Comparison of ENCODE assay signal across 22 cellular contexts in genomic region chr2:42673989-42674564, GRCh38.
A peak's percentile ranks its signal among the peaks of the same experiment; 100 is the strongest.
DNase-seq lines count a peak whose midpoint lies in the region; ATAC-seq, FAIRE-seq and TF ChIP-seq lines count a peak whose summit lies in the region.
"Had no signal": no experiment of that assay in that cellular context is flagged by ENCODE, and none has a peak within 500 bp of the region (broad histone marks: within the 10 kb centered on the region; RNA-seq: fewer than 3 reads in every experiment).

No MANE protein-coding gene starts in this region.

- no peaks in the 10 kb centered on the region for H3K23me2 ChIP-seq in H1 (ENCODE audit: low read depth, low read length)

- peaks cover 3 to 12% of the 10 kb centered on the region in 2 experiments for H4K20me1 ChIP-seq in H1 (replicated peaks in 1 of 2; ENCODE audit: control insufficient read depth in 1 of 2, insufficient read depth in 2 of 2, low read length in 2 of 2)

- H4K5ac ChIP-seq in H1 (ENCODE audit: insufficient read length, low read depth, low read length): no peak overlapping the region

- H3K4ac ChIP-seq in H1 (replicated peaks; ENCODE audit: insufficient read length, low read depth, low read length): no peak overlapping the region

- TF ChIP-seq EP300 in Ishikawa (IDR thresholded peaks at IDR 0.05; ENCODE audit: borderline replicate concordance) (no peak), H1 (IDR thresholded peaks at IDR 0.05; ENCODE audit: borderline replicate concordance in 1 of 2, low read depth in 2 of 2, low read length in 2 of 2) (no peak)

- H3K27ac ChIP-seq in H1 (ENCODE audit: low read depth, low read length): no peak overlapping the region
- H3K27ac ChIP-seq: GM23248 had no signal

- H3K4me1 Mint-ChIP-seq in activated CD8-positive, alpha-beta T cell treated with anti-CD3 and anti-CD28 coated beads, Interleukin-2, amount 10 ng/mL, durations not matched to agents 7 days and 5 days (ENCODE audit: low read depth): peaks cover 9% of the 10 kb centered on the region
- H3K4me1 Mint-ChIP-seq in activated CD8-positive, alpha-beta T cell treated with anti-CD3 and anti-CD28 coated beads for 36 hours (ENCODE audit: low read depth): peaks cover 7% of the 10 kb centered on the region

- no peak overlapping the region for H4K91ac ChIP-seq in H1 (replicated peaks; ENCODE audit: insufficient read length, low read length)

- H3K9me3 ChIP-seq in H1 (ENCODE audit: insufficient read depth in 2 of 2, low read depth in 1 of 2, low read length in 1 of 2): no peaks in the 10 kb centered on the region

- H4K8ac ChIP-seq in H1 (ENCODE audit: extremely low read depth, insufficient read depth, low read length): no peak overlapping the region

- no peak for TF ChIP-seq POLR2A in H1 (IDR thresholded peaks at IDR 0.05; ENCODE audit: control extremely low read depth in 1 of 2, low read depth in 2 of 2, low read length in 2 of 2)

- H2BK12ac ChIP-seq in H1 (ENCODE audit: low read depth, low read length): no peak overlapping the region

- intact Hi-C loops in activated CD8-positive, alpha-beta T cell treated with anti-CD3 and anti-CD28 coated beads for 36 hours (cut with micrococcal nuclease): no loop called here

- H3K4me1 ChIP-seq in H1 (replicated peaks in 1 of 4; ENCODE audit: control insufficient read depth in 3 of 4, insufficient read depth in 4 of 4, low read length in 3 of 4): no peaks in the 10 kb centered on the region; a peak in 1 of 7 replicates

- no peak overlapping the region for H2BK120ac ChIP-seq in H1 (replicated peaks; ENCODE audit: low read depth, low read length)

- no peak overlapping the region for H2AK5ac ChIP-seq in H1 (ENCODE audit: low read depth, low read length)

- H3K4me2 ChIP-seq in H1 (ENCODE audit: insufficient read depth in 1 of 2, low read depth in 2 of 2, low read length in 2 of 2): no peak overlapping the region

- peaks cover 9% of the 10 kb centered on the region for H3K36me3 Mint-ChIP-seq in activated CD8-positive, alpha-beta T cell treated with anti-CD3 and anti-CD28 coated beads, Interleukin-2, amount 10 ng/mL, durations not matched to agents 7 days and 5 days (ENCODE audit: low read depth)
- H3K36me3 Mint-ChIP-seq in activated CD8-positive, alpha-beta T cell treated with anti-CD3 and anti-CD28 coated beads for 36 hours (ENCODE audit: low read depth): peaks cover 10% of the 10 kb centered on the region

- H3K56ac ChIP-seq in H1 (replicated peaks; ENCODE audit: insufficient read length, low read depth, low read length): no peak overlapping the region

- TF ChIP-seq RAD21 in Ishikawa (IDR thresholded peaks at IDR 0.05; ENCODE audit: low read depth) (no peak), H1 (IDR thresholded peaks at IDR 0.05 in 1 of 2, conservative IDR thresholded peaks at IDR 0.05 in 1 of 2; ENCODE audit: low read depth in 2 of 2, low read length in 2 of 2) (no peak)

- H3K27me3 ChIP-seq in H1 (replicated peaks in 1 of 4; ENCODE audit: control insufficient read depth in 3 of 4, extremely low read depth in 1 of 4, insufficient read depth in 3 of 4, low read length in 3 of 4): no peaks in the 10 kb centered on the region

- TF ChIP-seq CTCF in activated CD8-positive, alpha-beta T cell treated with anti-CD3 and anti-CD28 coated beads for 36 hours (IDR thresholded peaks at IDR 0.05): no peak
- TF ChIP-seq CTCF in H1 (IDR thresholded peaks at IDR 0.05; ENCODE audit: control extremely low read depth in 1 of 3, insufficient read depth in 1 of 3, low read depth in 1 of 3, low read length in 3 of 3) (no peak), GM13976 (IDR thresholded peaks at IDR 0.05; ENCODE audit: borderline replicate concordance, control extremely low read depth, extremely low read depth, insufficient read depth, missing control alignments) (no peak)

- DNase-seq in activated CD8-positive, alpha-beta T cell treated with anti-CD3 and anti-CD28 coated beads, Interleukin-2, amount 10 ng/mL, durations not matched to agents 7 days and 5 days: no peak
- DNase-seq in activated CD8-positive, alpha-beta T cell treated with anti-CD3 and anti-CD28 coated beads for 36 hours: no peak
- DNase-seq in H1 (ENCODE audit: low read depth in 1 of 2, low spot score in 2 of 2) (no peak), superior temporal gyrus (ENCODE audit: extremely low spot score) (peak; percentile 51), SKM-1 (lab: John Stamatoyannopoulos, UW; ENCODE audit: unreplicated experiment) (no peak), NCI-H2081 treated with DMSO at 0.1 percent for 48 hours (lab: John Stamatoyannopoulos, UW) (no peak), GM13976 (ENCODE audit: low spot score) (no peak)
- DNase-seq: AML-193; C1 segment of cervical spinal cord; CD8-positive, alpha-beta T cell; EL; GM23248; KG1; NCI-H1092 treated with DMSO at 0.1 percent for 48 hours; NCI-H146; NCI-H2081; NCI-H2171 treated with DMSO at 0.1 percent for 48 hours; NCI-H446; NCI-H526; SW 1271 had no signal

- no peak overlapping the region for H3K23ac ChIP-seq in H1 (ENCODE audit: insufficient read length)

- no peak overlapping the region for H2AFZ ChIP-seq in H1 (ENCODE audit: low read length)
- H2AFZ ChIP-seq: GM23248 had no signal

- no peak overlapping the region for H2BK5ac ChIP-seq in H1 (ENCODE audit: low read depth, low read length)

- H3K4me3 Mint-ChIP-seq in activated CD8-positive, alpha-beta T cell treated with anti-CD3 and anti-CD28 coated beads, Interleukin-2, amount 10 ng/mL, durations not matched to agents 7 days and 5 days: no peak overlapping the region
- H3K4me3 Mint-ChIP-seq in activated CD8-positive, alpha-beta T cell treated with anti-CD3 and anti-CD28 coated beads for 36 hours: no peak overlapping the region
- H3K4me3 Mint-ChIP-seq: CD8-positive, alpha-beta T cell had no signal

- H3K27ac Mint-ChIP-seq in activated CD8-positive, alpha-beta T cell treated with anti-CD3 and anti-CD28 coated beads, Interleukin-2, amount 10 ng/mL, durations not matched to agents 7 days and 5 days: peak overlapping the region; percentile 30
- no peak overlapping the region for H3K27ac Mint-ChIP-seq in activated CD8-positive, alpha-beta T cell treated with anti-CD3 and anti-CD28 coated beads for 36 hours
- H3K27ac Mint-ChIP-seq: CD8-positive, alpha-beta T cell had no signal

- H3K27me3 Mint-ChIP-seq in activated CD8-positive, alpha-beta T cell treated with anti-CD3 and anti-CD28 coated beads, Interleukin-2, amount 10 ng/mL, durations not matched to agents 7 days and 5 days (ENCODE audit: low read depth): no peaks in the 10 kb centered on the region
- no peaks in the 10 kb centered on the region for H3K27me3 Mint-ChIP-seq in activated CD8-positive, alpha-beta T cell treated with anti-CD3 and anti-CD28 coated beads for 36 hours

- CTCF ChIA-PET in activated CD8-positive, alpha-beta T cell treated with anti-CD3 and anti-CD28 coated beads, Interleukin-2, amount 10 ng/mL, durations not matched to agents 7 days and 5 days (lab: Charles Lee): interaction anchor here (0.8 to 2.2 kb wide), 3 partner anchors 9 to 25 kb away, joined by 3 to 13 read pairs (median 5); no protein-coding TSS in a partner anchor
- CTCF ChIA-PET in activated CD8-positive, alpha-beta T cell treated with anti-CD3 and anti-CD28 coated beads for 36 hours (lab: Charles Lee): interaction anchor here (1.1 to 4.3 kb wide), 3 partner anchors 10 to 154 kb away, joined by 3 to 18 read pairs (median 6); no protein-coding TSS in a partner anchor
- CTCF ChIA-PET in H1 (lab: Charles Lee; ENCODE audit: partially characterized antibody): interaction anchor here (0.6 to 3.3 kb wide), 4 partner anchors 10 to 624 kb away, joined by 3 to 16 read pairs (median 4); no protein-coding TSS in a partner anchor

- no peak for ATAC-seq in activated CD8-positive, alpha-beta T cell treated with anti-CD3 and anti-CD28 coated beads, Interleukin-2, amount 10 ng/mL, durations not matched to agents 7 days and 5 days
- no peak for ATAC-seq in activated CD8-positive, alpha-beta T cell treated with anti-CD3 and anti-CD28 coated beads for 36 hours
- ATAC-seq: CD8-positive, alpha-beta T cell; Right ventricle myocardium inferior had no signal

- no peak overlapping the region for H3K18ac ChIP-seq in H1 (ENCODE audit: extremely low read depth, low read length)

- H2BK15ac ChIP-seq in H1 (ENCODE audit: low read length): no peak overlapping the region

- no peaks in the 10 kb centered on the region for H3K9me3 Mint-ChIP-seq in activated CD8-positive, alpha-beta T cell treated with anti-CD3 and anti-CD28 coated beads, Interleukin-2, amount 10 ng/mL, durations not matched to agents 7 days and 5 days (ENCODE audit: insufficient read depth)
- no peaks in the 10 kb centered on the region for H3K9me3 Mint-ChIP-seq in activated CD8-positive, alpha-beta T cell treated with anti-CD3 and anti-CD28 coated beads for 36 hours
- H3K9me3 Mint-ChIP-seq: CD8-positive, alpha-beta T cell had no signal

- WGBS in H1 (ENCODE audit: extremely low coverage in 1 of 2, insufficient coverage in 1 of 2, insufficient read length in 1 of 2, insufficient replicate concordance in 2 of 2, low coverage in 1 of 2, low lambda C conversion rate in 2 of 2, missing lambda C conversion rate in 1 of 2), 2 experiments: 100% methylated on average over 1 of the region's 1 CpG; no CpG with 5 or more reads in 1 of the 2 experiments

- H3K4me3 ChIP-seq in H1 (ENCODE audit: extremely low read depth in 1 of 4, insufficient read depth in 2 of 4, low read depth in 3 of 4, low read length in 4 of 4): no peak overlapping the region
- H3K4me3 ChIP-seq: GM23248 had no signal

- H3K79me1 ChIP-seq in H1 (ENCODE audit: low read depth, low read length): no peaks in the 10 kb centered on the region; the same call in 1 of the 2 replicates

- H3K36me3 ChIP-seq in H1 (ENCODE audit: control insufficient read depth in 2 of 4, insufficient read depth in 4 of 4, low read length in 3 of 4): peaks cover 0 to 34% (median under 1%) of the 10 kb centered on the region in 4 experiments; a peak in 3 of 8 replicates

- H3K14ac ChIP-seq in H1 (ENCODE audit: insufficient read length): no peak overlapping the region

- no peak overlapping the region for H3K9ac ChIP-seq in H1 (replicated peaks in 1 of 4; ENCODE audit: extremely low read depth in 1 of 4, low read depth in 3 of 4, low read length in 3 of 4)
- H3K9ac ChIP-seq: GM23248 had no signal

- in situ Hi-C loops in GM13976 (cut with MboI; ENCODE audit: low sequenced_read_pairs, unreplicated experiment): no loop called here

- POLR2A ChIA-PET in activated CD8-positive, alpha-beta T cell treated with anti-CD3 and anti-CD28 coated beads, Interleukin-2, amount 10 ng/mL, durations not matched to agents 7 days and 5 days (lab: Charles Lee): no interaction called here
- POLR2A ChIA-PET in activated CD8-positive, alpha-beta T cell treated with anti-CD3 and anti-CD28 coated beads for 36 hours (lab: Charles Lee): interaction anchor here (0.5 kb wide), 1 partner anchor 101 kb away, joined by 3 read pairs; no protein-coding TSS in a partner anchor
- POLR2A ChIA-PET in H1 (lab: Charles Lee; ENCODE audit: partially characterized antibody): interaction anchor here (0.7 to 1.4 kb wide), 4 partner anchors 11 to 128 kb away, joined by 3 to 4 read pairs (median 4); no protein-coding TSS in a partner anchor

- peak; percentile 19 for FAIRE-seq in H1 (lab: Jason Lieb, UNC)

- no peak overlapping the region for H2BK20ac ChIP-seq in H1 (ENCODE audit: low read length)

- peaks cover 0 to 60% of the 10 kb centered on the region in 2 experiments; a peak in 3 of 4 replicates for H3K79me2 ChIP-seq in H1 (ENCODE audit: control insufficient read depth in 1 of 2, insufficient read depth in 2 of 2, low read length in 2 of 2)

TF ChIP-seq in H1, 55 proteins besides CTCF, POLR2A, EP300 and RAD21 (continues in another document):
- TF ChIP-seq KDM4A (IDR thresholded peaks at IDR 0.05; ENCODE audit: low read depth, low read length, severe bottlenecking): no peak
